3 cellular contexts compared by ENCODE assay signal in the genomic region with DNA sequence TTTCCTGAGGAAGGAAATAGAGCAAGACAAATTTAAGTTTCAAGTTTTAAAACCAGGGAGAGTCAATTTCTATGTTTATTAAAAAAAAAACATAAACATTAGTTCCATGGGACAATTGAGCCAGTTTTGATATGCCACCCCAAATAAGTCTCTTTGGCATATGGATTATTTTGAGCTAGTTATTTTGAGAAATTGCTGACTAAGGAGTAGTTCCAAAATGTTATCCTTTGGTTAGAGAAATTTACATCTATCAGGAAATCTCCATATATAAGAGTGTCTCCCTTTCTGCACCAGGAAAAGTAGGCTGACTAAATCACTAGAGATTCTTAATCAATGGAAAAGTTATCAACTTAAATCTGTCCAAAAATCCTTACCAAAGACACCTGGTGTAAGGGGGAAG.
A peak's percentile ranks its signal among the peaks of the same experiment; 100 is the strongest.
TF ChIP-seq lines count a peak whose summit lies in the region.

No MANE protein-coding gene starts in this region.

TF ChIP-seq in A549, 52 proteins besides CTCF, POLR2A, EP300 and RAD21 (continued from another document):
- TF ChIP-seq MAFK (IDR thresholded peaks at IDR 0.05; ENCODE audit: partially characterized antibody) (peak; percentile 88), GATA3 (IDR thresholded peaks at IDR 0.05; ENCODE audit: borderline replicate concordance) (no peak), KDM5A (IDR thresholded peaks at IDR 0.05) (no peak), ZFP36 (IDR thresholded peaks at IDR 0.05; ENCODE audit: borderline replicate concordance, partially characterized antibody) (no peak), HES2 (IDR thresholded peaks at IDR 0.05) (no peak), FOXS1 (CRISPR knock-in tag; IDR thresholded peaks at IDR 0.05) (no peak)

TF ChIP-seq in IMR-90, 13 proteins besides CTCF, POLR2A, EP300 and RAD21 (continued from another document):
- TF ChIP-seq MAFK (IDR thresholded peaks at IDR 0.05; ENCODE audit: low read depth, low read length), result peak; percentile 88

TF ChIP-seq in K562, 482 proteins besides CTCF, POLR2A, EP300 and RAD21 (continued from another document):
- TF ChIP-seq CBX1 (IDR thresholded peaks at IDR 0.05; ENCODE audit: low read depth) (no peak), MTA2 (IDR thresholded peaks at IDR 0.05; ENCODE audit: low read depth) (no peak), ZNF407 (IDR thresholded peaks at IDR 0.05; ENCODE audit: low read depth) (no peak), C11orf30 (IDR thresholded peaks at IDR 0.05; ENCODE audit: low read depth) (peak; percentile 47; the same call in 1 of the 2 replicates), ZNF764 (CRISPR knock-in tag; IDR thresholded peaks at IDR 0.05; ENCODE audit: low read depth) (no peak), NRF1 (conservative IDR thresholded peaks at IDR 0.05 in 1 of 2, IDR thresholded peaks at IDR 0.05 in 1 of 2) (no peak), MXI1 (IDR thresholded peaks at IDR 0.05; ENCODE audit: low read depth, low read length) (no peak), KDM4B (IDR thresholded peaks at IDR 0.05; ENCODE audit: borderline replicate concordance in 2 of 2, low read depth in 1 of 2) (no peak), GATAD2B (IDR thresholded peaks at IDR 0.05; ENCODE audit: borderline replicate concordance) (no peak), ZNF592 (IDR thresholded peaks at IDR 0.05) (no peak), SMAD1 (IDR thresholded peaks at IDR 0.05; ENCODE audit: low read depth, low read length, partially characterized antibody) (no peak), PTRF (tag; IDR thresholded peaks at IDR 0.05) (no peak), ZNF274 (IDR thresholded peaks at IDR 0.05; ENCODE audit: borderline replicate concordance, low read depth, low read length) (no peak), MAFK (IDR thresholded peaks at IDR 0.05; ENCODE audit: low read length) (peak; percentile 74), FOXA1 (IDR thresholded peaks at IDR 0.05; ENCODE audit: borderline replicate concordance) (no peak), ZNF785 (CRISPR knock-in tag; IDR thresholded peaks at IDR 0.05) (no peak), PTTG1 (tag; IDR thresholded peaks at IDR 0.05; ENCODE audit: low read depth) (no peak), ZNF316 (IDR thresholded peaks at IDR 0.05) (peak; percentile 75), ZNF140 (CRISPR knock-in tag; IDR thresholded peaks at IDR 0.05) (no peak), HOMEZ (CRISPR knock-in tag; IDR thresholded peaks at IDR 0.05) (no peak), MCM7 (IDR thresholded peaks at IDR 0.05) (no peak), PURB (CRISPR knock-in tag; IDR thresholded peaks at IDR 0.05; ENCODE audit: low read depth) (no peak), FUS (optimal IDR thresholded peaks at IDR 0.05; ENCODE audit: low read depth, low read length) (no peak), ZBTB43 (CRISPR knock-in tag; IDR thresholded peaks at IDR 0.05) (no peak), E2F4 (CRISPR knock-in tag; IDR thresholded peaks at IDR 0.05; ENCODE audit: low read depth) (no peak), ZNF23 (CRISPR knock-in tag; IDR thresholded peaks at IDR 0.05) (no peak), HMG20B (CRISPR knock-in tag; IDR thresholded peaks at IDR 0.05) (no peak), CCAR2 (IDR thresholded peaks at IDR 0.05; ENCODE audit: low read depth, low read length) (no peak), BRCA1 (IDR thresholded peaks at IDR 0.05) (no peak), BRCA1 (CRISPR knock-in tag; IDR thresholded peaks at IDR 0.05) (no peak), CREBBP (IDR thresholded peaks at IDR 0.05; ENCODE audit: low read depth, low read length) (no peak), MAFF (IDR thresholded peaks at IDR 0.05; ENCODE audit: low read length) (peak; percentile 56), E2F3 (CRISPR knock-in tag; IDR thresholded peaks at IDR 0.05) (no peak), DEAF1 (CRISPR knock-in tag; IDR thresholded peaks at IDR 0.05) (no peak), ZNF780A (CRISPR knock-in tag; IDR thresholded peaks at IDR 0.05) (no peak), HLTF (IDR thresholded peaks at IDR 0.05) (no peak), MAFG (tag; conservative IDR thresholded peaks at IDR 0.05) (peak; percentile 30)
- TF ChIP-seq, protein P1, sequence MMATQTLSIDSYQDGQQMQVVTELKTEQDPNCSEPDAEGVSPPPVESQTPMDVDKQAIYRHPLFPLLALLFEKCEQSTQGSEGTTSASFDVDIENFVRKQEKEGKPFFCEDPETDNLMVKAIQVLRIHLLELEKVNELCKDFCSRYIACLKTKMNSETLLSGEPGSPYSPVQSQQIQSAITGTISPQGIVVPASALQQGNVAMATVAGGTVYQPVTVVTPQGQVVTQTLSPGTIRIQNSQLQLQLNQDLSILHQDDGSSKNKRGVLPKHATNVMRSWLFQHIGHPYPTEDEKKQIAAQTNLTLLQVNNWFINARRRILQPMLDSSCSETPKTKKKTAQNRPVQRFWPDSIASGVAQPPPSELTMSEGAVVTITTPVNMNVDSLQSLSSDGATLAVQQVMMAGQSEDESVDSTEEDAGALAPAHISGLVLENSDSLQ (IDR thresholded peaks at IDR 0.05), result no peak
